ENCODE assay signal across 16 cellular contexts in genomic region chr16:54488729-54489128, GRCh38.
DNase-seq lines count a peak whose midpoint lies in the region; ATAC-seq and TF ChIP-seq lines count a peak whose summit lies in the region.
"Had no signal": no experiment of that assay in that cellular context is flagged by ENCODE, and none has a peak within 500 bp of the region (broad histone marks: within the 10 kb centered on the region; RNA-seq: fewer than 3 reads in every experiment).

No MANE protein-coding gene starts in this region.

- H3K4me1 ChIP-seq in OCI-LY3 (ENCODE audit: low read length) = peaks cover 18% of the 10 kb centered on the region
- H3K4me1 ChIP-seq in A673 (ENCODE audit: insufficient read depth, low read length, poor library complexity, severe bottlenecking) = no peaks in the 10 kb centered on the region
- H3K4me1 ChIP-seq: HAP-1 had no signal

- ATAC-seq in left ventricle myocardium superior = peak; percentile 69

- H4K20me1 ChIP-seq in OCI-LY3 (ENCODE audit: insufficient read depth, low read length) = no peaks in the 10 kb centered on the region

- H3K9me3 ChIP-seq in OCI-LY3 (ENCODE audit: insufficient read depth, low read length) = no peaks in the 10 kb centered on the region
- no peaks in the 10 kb centered on the region for H3K9me3 ChIP-seq in A673 (ENCODE audit: low read depth, low read length, poor library complexity, severe bottlenecking)
- H3K9me3 ChIP-seq: HAP-1, SK-N-SH had no signal

- no peak overlapping the region for H3K4me3 ChIP-seq in OCI-LY3 (ENCODE audit: low read length)
- no peak overlapping the region for H3K4me3 ChIP-seq in fibroblast of mammary gland (ENCODE audit: control insufficient read depth, low read depth, low read length)
- H3K4me3 ChIP-seq in A673 (ENCODE audit: low read depth, low read length, poor library complexity, severe bottlenecking) = no peak overlapping the region
- H3K4me3 ChIP-seq: HAP-1 had no signal

- intact Hi-C loops in left ventricle myocardium superior (cut with micrococcal nuclease) = no loop called here
- intact Hi-C loops in A673 (cut with micrococcal nuclease; ENCODE audit: unreplicated experiment) = no loop called here

- H3K27me3 ChIP-seq in OCI-LY3 (ENCODE audit: low read depth, low read length) (no peaks in the 10 kb centered on the region), A673 (replicated peaks; ENCODE audit: insufficient read depth, low read depth, low read length, poor library complexity) (no peaks in the 10 kb centered on the region)

- H3K27ac ChIP-seq in OCI-LY3 (ENCODE audit: low read length) (peak overlapping the region; percentile 55; the same call in 1 of the 2 replicates), A673 (ENCODE audit: low read depth, low read length, poor library complexity, severe bottlenecking) (no peak overlapping the region)
- H3K27ac ChIP-seq: HL-60 had no signal

- DNase-seq in fibroblast of mammary gland (ENCODE audit: low read depth) (peak; percentile 8), left ventricle myocardium superior (no peak), stromal cell of bone marrow (ENCODE audit: low read depth) (peak; percentile 30), NCI-H146 (lab: John Stamatoyannopoulos, UW) (no peak), NCI-H748 treated with DMSO at 0.1 percent for 48 hours (lab: John Stamatoyannopoulos, UW) (no peak), A673 (ENCODE audit: low spot score) (no peak)
- DNase-seq: DMS 273 treated with DMSO at 0.1 percent for 48 hours, GDM1, NCI-H2029 treated with DMSO at 0.1 percent for 48 hours, NCI-H446 treated with DMSO at 0.1 percent for 48 hours, OCI-M1, SHP77 treated with DMSO at 0.1 percent for 48 hours, SK-N-SH had no signal

- POLR2A ChIA-PET in A673 (lab: Charles Lee; ENCODE audit: low non-redundant PET) = no interaction called here

- H3K79me2 ChIP-seq in OCI-LY3 (ENCODE audit: low read length) = no peaks in the 10 kb centered on the region

- H3K9ac ChIP-seq in OCI-LY3 (ENCODE audit: low read length) = no peak overlapping the region
- H3K9ac ChIP-seq: SK-N-SH had no signal

- CTCF ChIA-PET in A673 (lab: Charles Lee) = no interaction called here

- TF ChIP-seq CTCF in OCI-LY3 (IDR thresholded peaks at IDR 0.05; ENCODE audit: low read depth, low read length) (no peak), fibroblast of mammary gland (conservative IDR thresholded peaks at IDR 0.05; ENCODE audit: control insufficient read depth, insufficient read depth, low read depth, low read length) (no peak), A673 (conservative IDR thresholded peaks at IDR 0.05; ENCODE audit: low read depth, low read length) (no peak)

- H3K36me3 ChIP-seq in OCI-LY3 (replicated peaks; ENCODE audit: low read depth, low read length) (no peaks in the 10 kb centered on the region), A673 (ENCODE audit: insufficient read depth, low read length, poor library complexity, severe bottlenecking) (no peaks in the 10 kb centered on the region)
- H3K36me3 ChIP-seq: HAP-1 had no signal

- no peak overlapping the region for H2AFZ ChIP-seq in OCI-LY3 (ENCODE audit: low read depth, low read length)

- peak overlapping the region; percentile 15 for H3K4me2 ChIP-seq in OCI-LY3 (ENCODE audit: low read length)
- H3K4me2 ChIP-seq: SK-N-SH had no signal

- no TSS peak for BruUV-seq in A673 (replicated peaks; lab: Mats Ljungman, UMichigan)

Comparison
In these comparisons a context has a peak if more than half of its experiments do, and no peak if none do; other contexts are left out.
1. DNase-seq: peak in fibroblast of mammary gland (single experiment) and stromal cell of bone marrow (single experiment); none in left ventricle myocardium superior (single experiment), NCI-H146 (single experiment), NCI-H748 treated with DMSO at 0.1 percent for 48 hours (single experiment) and A673 (single experiment).